ENCODE assay signal across 17 cellular contexts in genomic region chr10:48653944-48654698, GRCh38. TPM values are rescaled to one million over a fixed set of nuclear protein-coding genes. Genes with fewer than 3 reads are reported as not detected.
DNase-seq lines count a peak whose midpoint lies in the region; ATAC-seq, FAIRE-seq and TF ChIP-seq lines count a peak whose summit lies in the region.
"Had no signal": no experiment of that assay in that cellular context is flagged by ENCODE, and none has a peak within 500 bp of the region (broad histone marks: within the 10 kb centered on the region; RNA-seq: fewer than 3 reads in every experiment).

No MANE protein-coding gene starts in this region.

- peak overlapping the region; percentile 23 for H2AFZ ChIP-seq in IMR-90 (replicated peaks; ENCODE audit: low read length, poor library complexity)
- no peak overlapping the region for H2AFZ ChIP-seq in endothelial cell of umbilical vein (ENCODE audit: low read depth, low read length)

- peaks cover 3% of the 10 kb centered on the region; the same call in 1 of the 2 replicates for H3K27me3 ChIP-seq in IMR-90 (ENCODE audit: control insufficient read depth, insufficient read depth, low read length)
- H3K27me3 ChIP-seq in endothelial cell of umbilical vein (ENCODE audit: control insufficient read depth in 2 of 2, insufficient read depth in 2 of 2, low read length in 2 of 2) = no peaks in the 10 kb centered on the region
- no peaks in the 10 kb centered on the region for H3K27me3 ChIP-seq in skeletal muscle satellite cell (ENCODE audit: control insufficient read depth, insufficient read depth, low read length)
- H3K27me3 ChIP-seq in dorsolateral prefrontal cortex = no peaks in the 10 kb centered on the region

- POLR2A ChIA-PET in IMR-90 (lab: Charles Lee; ENCODE audit: unreplicated experiment) (no interaction called here), endothelial cell of umbilical vein (lab: Charles Lee) (interaction anchor here (0.7 kb wide), 1 partner anchor 111 kb away, joined by 3 read pairs; no protein-coding TSS in a partner anchor)

- H3K27ac ChIP-seq in IMR-90 (ENCODE audit: insufficient read depth, low read length) (no peak overlapping the region), endothelial cell of umbilical vein (ENCODE audit: insufficient read depth, low read depth, low read length) (no peak overlapping the region), dorsolateral prefrontal cortex (peak overlapping the region in 6 of 59 donors; percentile 3 to 51 (median 20))
- H3K27ac ChIP-seq: 22Rv1, SK-N-MC had no signal

- H3K4me2 ChIP-seq in IMR-90 (ENCODE audit: low read depth, low read length) = no peak overlapping the region
- H3K4me2 ChIP-seq in endothelial cell of umbilical vein (ENCODE audit: insufficient read depth, low read length) = no peak overlapping the region
- H3K4me2 ChIP-seq in skeletal muscle satellite cell (ENCODE audit: low read length) = peak overlapping the region; percentile 99

- intact Hi-C loops in IMR-90 (cut with micrococcal nuclease) (no loop called here), endothelial cell of umbilical vein (cut with micrococcal nuclease) (loop anchor here (2.0 kb wide), 1 partner anchor 37 kb away; no protein-coding TSS in a partner anchor), dorsolateral prefrontal cortex (cut with DNase I) (loop anchor here (2.0 to 10.0 kb wide), 4 partner anchors 47 to 511 kb away; no protein-coding TSS in a partner anchor)

- no peak overlapping the region for H2BK5ac ChIP-seq in IMR-90 (ENCODE audit: low read depth, low read length, poor library complexity, severe bottlenecking)

- H3K79me1 ChIP-seq in IMR-90 (ENCODE audit: low read depth in 1 of 2, low read length in 2 of 2) = peaks cover 8 to 12% of the 10 kb centered on the region in 2 experiments; a peak in 2 of 4 replicates

- H2BK20ac ChIP-seq in IMR-90 (ENCODE audit: low read depth, low read length) = no peak overlapping the region

- no peaks in the 10 kb centered on the region for H3K79me2 ChIP-seq in endothelial cell of umbilical vein (ENCODE audit: control insufficient read depth, insufficient read depth, low read length)

- peak; percentile 54 for FAIRE-seq in endothelial cell of umbilical vein (lab: Jason Lieb, UNC)

- ATAC-seq in IMR-90 (ENCODE audit: low read depth) = no peak
- no peak for ATAC-seq in GM18870 (IDR thresholded peaks at IDR 0.05; ENCODE audit: unreplicated experiment)
- no peak for ATAC-seq in GM21786 (IDR thresholded peaks at IDR 0.05; ENCODE audit: unreplicated experiment)
- ATAC-seq: Right ventricle myocardium inferior had no signal

- H2AK9ac ChIP-seq in IMR-90 (replicated peaks; ENCODE audit: low read depth, low read length, poor library complexity) = peak overlapping the region; percentile 39

- H3K14ac ChIP-seq in IMR-90 (replicated peaks; ENCODE audit: low read depth, low read length) = no peak overlapping the region

- TF ChIP-seq CTCF in IMR-90 (conservative IDR thresholded peaks at IDR 0.05; ENCODE audit: low read depth, low read length) (no peak), endothelial cell of umbilical vein (IDR thresholded peaks at IDR 0.05; ENCODE audit: extremely low read depth in 1 of 2, insufficient read depth in 1 of 2, low read depth in 1 of 2, low read length in 2 of 2) (no peak), dorsolateral prefrontal cortex (IDR thresholded peaks at IDR 0.05 in 54 of 56, conservative IDR thresholded peaks at IDR 0.05 in 2 of 56; ENCODE audit: low read depth in 1 of 56, partially characterized antibody in 56 of 56) (no peak)

- H2BK120ac ChIP-seq in IMR-90 (ENCODE audit: low read depth, low read length) = no peak overlapping the region

- TF ChIP-seq POLR2A in IMR-90 (IDR thresholded peaks at IDR 0.05; ENCODE audit: low read depth, low read length) (no peak), endothelial cell of umbilical vein (IDR thresholded peaks at IDR 0.05; ENCODE audit: low read depth, low read length) (no peak)

- 100% methylated on average over 1 of the region's 4 CpGs; no CpG with 5 or more reads in 1 of the 2 experiments for WGBS in IMR-90 (ENCODE audit: extremely low coverage in 2 of 2, insufficient read length in 1 of 2), 2 experiments

- in situ Hi-C loops in IMR-90 (cut with MboI; ENCODE audit: low sequenced_read_pairs) = no loop called here

- no peak overlapping the region for H3K4ac ChIP-seq in IMR-90 (ENCODE audit: low read depth, low read length)

- H3K23ac ChIP-seq in IMR-90 (ENCODE audit: low read depth, low read length) = no peak overlapping the region

- no peak overlapping the region for H4K91ac ChIP-seq in IMR-90 (ENCODE audit: insufficient read depth, low read depth, low read length)

- H3K36me3 ChIP-seq in IMR-90 (ENCODE audit: control insufficient read depth, insufficient read depth, low read length) = no peaks in the 10 kb centered on the region
- no peaks in the 10 kb centered on the region for H3K36me3 ChIP-seq in endothelial cell of umbilical vein (ENCODE audit: control insufficient read depth in 2 of 2, extremely low read depth in 1 of 2, insufficient read depth in 2 of 2, low read length in 2 of 2)
- no peaks in the 10 kb centered on the region for H3K36me3 ChIP-seq in skeletal muscle satellite cell (ENCODE audit: insufficient read depth, low read length)

- H4K20me1 ChIP-seq in IMR-90 (ENCODE audit: insufficient read depth, low read length) (no peaks in the 10 kb centered on the region), endothelial cell of umbilical vein (replicated peaks; ENCODE audit: control insufficient read depth, extremely low read depth, insufficient read depth, low read length) (no peaks in the 10 kb centered on the region)

- no peak overlapping the region for H4K5ac ChIP-seq in IMR-90 (ENCODE audit: low read depth, low read length)

- H3K9me3 ChIP-seq in IMR-90 (ENCODE audit: control insufficient read depth, insufficient read depth, low read length) (no peaks in the 10 kb centered on the region), endothelial cell of umbilical vein (replicated peaks; ENCODE audit: control insufficient read depth, insufficient read depth, low read length) (no peaks in the 10 kb centered on the region), skeletal muscle satellite cell (replicated peaks; ENCODE audit: low read length) (no peaks in the 10 kb centered on the region)

- dilution Hi-C loops in IMR-90 (cut with HindIII; ENCODE audit: low sequenced_read_pairs, unreplicated experiment) (no loop called here), endothelial cell of umbilical vein (cut with MboI; ENCODE audit: extremely low pct_ligation_motif_present, low sequenced_read_pairs) (no loop called here)

- H3K56ac ChIP-seq in IMR-90 (ENCODE audit: extremely low read depth, insufficient read depth, low read length) = no peak overlapping the region

- no peak for TF ChIP-seq RAD21 in IMR-90 (IDR thresholded peaks at IDR 0.05; ENCODE audit: low read length)

- H3K9me1 ChIP-seq in IMR-90 (ENCODE audit: insufficient read depth, low read length) (peaks cover 6% of the 10 kb centered on the region; the same call in 1 of the 2 replicates), endothelial cell of umbilical vein (replicated peaks; ENCODE audit: control insufficient read depth, extremely low read depth, insufficient read depth, low read length) (no peaks in the 10 kb centered on the region)

- H3K4me3 ChIP-seq in IMR-90 (ENCODE audit: insufficient read depth, low read depth, low read length) (no peak overlapping the region), endothelial cell of umbilical vein (replicated peaks in 1 of 3; ENCODE audit: insufficient read depth in 1 of 3, low read depth in 1 of 3, low read length in 3 of 3) (no peak overlapping the region), skeletal muscle satellite cell (ENCODE audit: low read length) (no peak overlapping the region), dorsolateral prefrontal cortex (peak overlapping the region in 1 of 59 donors; percentile 16)
- H3K4me3 ChIP-seq: SK-N-MC had no signal

- DNase-seq in DMS53 (lab: John Stamatoyannopoulos, UW) = peak; percentile 9
- DNase-seq in DMS53 treated with DMSO at 0.1 percent for 48 hours (lab: John Stamatoyannopoulos, UW; ENCODE audit: unreplicated experiment) = no peak
- DNase-seq in IMR-90 = no peak
- DNase-seq in endothelial cell of umbilical vein (ENCODE audit: low read depth, low spot score) = no peak
- DNase-seq in dorsolateral prefrontal cortex = no peak
- DNase-seq: COR-L47, DMS153, HCEC 1CT, NCI-H1048, NCI-H1694 treated with DMSO at 0.1 percent for 48 hours, NCI-H446 had no signal

- CTCF ChIA-PET in IMR-90 (lab: Yijun Ruan, JAX) = interaction anchor here (2.7 to 3.1 kb wide), 2 partner anchors 47 to 129 kb away, joined by 13 to 48 read pairs; partner anchors contain the start of gene ARHGAP22
- CTCF ChIA-PET in endothelial cell of umbilical vein (lab: Charles Lee) = interaction anchor here (2.9 to 5.6 kb wide), 6 partner anchors 39 to 290 kb away, joined by 17 to 445 read pairs (median 159); partner anchors contain the start of gene ARHGAP22

- 0 out of 3 replicates have a peak overlapping the region, but pooled peaks have one; percentile 24 for H2BK15ac ChIP-seq in IMR-90 (ENCODE audit: low read depth, low read length)

- H4K8ac ChIP-seq in IMR-90 (ENCODE audit: low read depth in 2 of 2, low read length in 2 of 2) = no peak overlapping the region

- H2AK5ac ChIP-seq in IMR-90 (ENCODE audit: low read depth, low read length) = peak overlapping the region; percentile 20

- H3K9ac ChIP-seq in IMR-90 (ENCODE audit: low read depth, low read length) (no peak overlapping the region), endothelial cell of umbilical vein (replicated peaks; ENCODE audit: extremely low read depth, insufficient read depth, low read length) (no peak overlapping the region), skeletal muscle satellite cell (ENCODE audit: low read depth, low read length) (no peak overlapping the region)

- H3K18ac ChIP-seq in IMR-90 (ENCODE audit: low read depth, low read length) = no peak overlapping the region

- H3K4me1 ChIP-seq in IMR-90 (ENCODE audit: control insufficient read depth, insufficient read depth, low read length) (peaks cover 7% of the 10 kb centered on the region; the same call in 1 of the 2 replicates), endothelial cell of umbilical vein (ENCODE audit: control insufficient read depth, extremely low read depth, insufficient read depth, low read length) (peaks cover 20% of the 10 kb centered on the region), skeletal muscle satellite cell (ENCODE audit: control insufficient read depth, insufficient read depth, low read length) (peaks cover 33% of the 10 kb centered on the region)

- BruUV-seq in IMR-90 (replicated peaks; lab: Mats Ljungman, UMichigan) = no TSS peak
- TSS peak; percentile 13 for BruUV-seq in endothelial cell of umbilical vein (replicated peaks; lab: Mats Ljungman, UMichigan)

RNA-seq across cellular contexts. Expression of gene WDFY4, which starts 30.6 kb away (rescaled TPM):
- total RNA-seq in IMR-90 (2012; rRNA removed) = not detected in 2 replicates
- polyA plus RNA-seq in IMR-90 (2012; rRNA removed) = not detected in 2 replicates
- not detected in 2 replicates for polyA plus RNA-seq in IMR-90 (2012; cell fraction: cytosol; rRNA removed)
- not detected in 2 replicates for polyA plus RNA-seq in IMR-90 (2012; cell fraction: nucleus; rRNA removed; ENCODE audit: low replicate concordance)
- total RNA-seq in endothelial cell of umbilical vein = 10.2 and 10.5 TPM in 2 replicates
- 10.1 and 11.7 TPM in 2 replicates for polyA plus RNA-seq in endothelial cell of umbilical vein
- 4.1 and 7.2 TPM in 2 replicates for polyA plus RNA-seq in endothelial cell of umbilical vein (2011; cell fraction: cytosol; rRNA removed)
- polyA plus RNA-seq in endothelial cell of umbilical vein (2011; cell fraction: nucleus; rRNA removed) = 11.2 and 11.3 TPM in 2 replicates
- polyA plus RNA-seq in endothelial cell of umbilical vein (2012) = 5.1 and 8.1 TPM in 2 replicates
- 6.3 and 7.0 TPM in 2 replicates for polyA minus RNA-seq in endothelial cell of umbilical vein
- polyA minus RNA-seq in endothelial cell of umbilical vein (2011; cell fraction: cytosol; rRNA and poly(A)+ RNA removed) = not detected
- polyA minus RNA-seq in endothelial cell of umbilical vein (2011; cell fraction: nucleus; rRNA and poly(A)+ RNA removed) = 4.0 and 4.1 TPM in 2 replicates
- total RNA-seq in skeletal muscle satellite cell (2012; rRNA removed) = not detected in 2 replicates
- 10 to 100 TPM in 5 of 120 experiments, 1 to 10 TPM in 115; 1.5 to 12.2 (median 4.6) TPM for total RNA-seq in dorsolateral prefrontal cortex

RNA-seq across cellular contexts. Expression of gene ARHGAP22, which starts 49.2 kb away (rescaled TPM):
- total RNA-seq in IMR-90 (2012; rRNA removed) (28.3 and 35.3 TPM in 2 replicates), endothelial cell of umbilical vein (48.6 and 50.3 TPM in 2 replicates), dorsolateral prefrontal cortex (100 to 1,000 TPM in 1 of 120 experiments, 10 to 100 TPM in 119; 17.5 to 100 (median 34.4) TPM)
- polyA plus RNA-seq in IMR-90 (2012; rRNA removed) (30.2 and 34.0 TPM in 2 replicates), endothelial cell of umbilical vein (8.0 and 8.6 TPM in 2 replicates)
- polyA plus RNA-seq in IMR-90 (2012; cell fraction: cytosol; rRNA removed) = 18.9 and 22.2 TPM in 2 replicates
- polyA plus RNA-seq in IMR-90 (2012; cell fraction: nucleus; rRNA removed; ENCODE audit: low replicate concordance) = 58.0 and 67.0 TPM in 2 replicates
- 10.2 and 10.4 TPM in 2 replicates for polyA plus RNA-seq in endothelial cell of umbilical vein (2011; cell fraction: cytosol; rRNA removed)
- polyA plus RNA-seq in endothelial cell of umbilical vein (2011; cell fraction: nucleus; rRNA removed) = 33.5 and 38.8 TPM in 2 replicates
- polyA plus RNA-seq in endothelial cell of umbilical vein (2012) = 56.6 and 69.1 TPM in 2 replicates
- polyA minus RNA-seq in endothelial cell of umbilical vein = 23.0 and 28.5 TPM in 2 replicates
- polyA minus RNA-seq in endothelial cell of umbilical vein (2011; cell fraction: cytosol; rRNA and poly(A)+ RNA removed) = not detected
- 47.4 and 50.7 TPM in 2 replicates for polyA minus RNA-seq in endothelial cell of umbilical vein (2011; cell fraction: nucleus; rRNA and poly(A)+ RNA removed)
- 106 and 152 TPM in 2 replicates for total RNA-seq in skeletal muscle satellite cell (2012; rRNA removed)
